8 cellular contexts compared by ENCODE assay signal in the genomic region with DNA sequence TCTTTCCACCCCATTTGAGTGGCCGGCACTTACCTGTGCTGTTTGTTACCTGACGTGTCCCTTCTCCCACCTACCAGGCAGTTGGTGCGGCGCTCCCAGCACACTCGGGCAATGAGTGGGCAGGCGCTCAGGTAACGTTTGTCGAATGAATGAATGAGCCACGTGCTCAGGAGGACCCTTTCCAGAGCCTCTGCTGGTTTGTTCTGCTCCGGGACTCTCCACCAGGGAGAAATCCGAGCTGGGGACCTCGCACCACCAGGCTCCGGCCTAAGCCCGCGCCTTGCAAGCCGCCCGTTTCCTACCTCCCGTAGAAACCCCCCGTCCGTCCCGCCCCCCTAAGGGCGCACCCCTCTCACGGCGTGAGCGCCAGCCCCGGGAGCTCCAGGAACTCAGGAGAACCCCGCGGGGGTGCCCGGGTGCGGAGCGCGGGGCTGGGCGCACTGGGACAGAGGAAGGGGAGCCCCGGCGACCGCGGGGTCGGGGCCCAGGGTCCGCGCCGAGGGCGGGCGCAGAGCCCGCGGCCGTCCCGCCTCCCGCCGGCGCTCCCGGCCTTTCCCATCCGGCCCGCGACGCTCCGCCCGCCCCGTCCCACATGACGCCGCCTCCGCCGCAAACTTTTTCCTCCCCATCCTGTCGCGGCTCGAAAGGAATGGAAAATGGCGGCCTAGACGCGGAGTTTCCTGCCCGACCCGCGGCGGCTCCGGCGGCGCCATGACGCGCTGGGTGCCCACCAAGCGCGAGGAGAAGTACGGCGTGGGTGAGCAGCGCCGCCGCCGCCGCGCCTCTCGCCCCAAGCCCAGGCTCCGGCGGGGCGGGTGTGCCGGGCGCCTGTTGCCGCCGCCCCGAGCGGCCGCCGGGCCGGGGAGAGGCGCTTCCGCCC. TPM values are rescaled to one million over a fixed set of nuclear protein-coding genes. Genes with fewer than 3 reads are reported as not detected.
DNase-seq lines count a peak whose midpoint lies in the region; ATAC-seq and TF ChIP-seq lines count a peak whose summit lies in the region.

A gene (plus strand): TSS at position 622 of the 880 bp plus-strand sequence. CDS start 90 bp downstream, at position 712.

- H3K9me3 ChIP-seq in Caco-2, result no peaks in the 10 kb centered on the region

- no peaks in the 10 kb centered on the region for H3K27me3 Mint-ChIP-seq in Caco-2 (ENCODE audit: insufficient read depth, unreplicated experiment)
- no peaks in the 10 kb centered on the region for H3K27me3 Mint-ChIP-seq in MCF 10A (ENCODE audit: insufficient read depth, unreplicated experiment)

- POLR2A ChIA-PET in Caco-2 (lab: Charles Lee) (no interaction called here), MCF 10A (lab: Yijun Ruan, JAX) (no interaction called here)

- CTCF ChIA-PET in Caco-2 (lab: Charles Lee), result no interaction called here
- CTCF ChIA-PET in MCF 10A (lab: Yijun Ruan, JAX), result interaction anchor here (0.6 kb wide), 2 partner anchors 45 to 496 kb away, joined by 3 read pairs; no protein-coding TSS in a partner anchor

- H3K4me3 Mint-ChIP-seq in Caco-2 (ENCODE audit: unreplicated experiment), result peak within 1 kb of the TSS; percentile 77
- H3K4me3 Mint-ChIP-seq in MCF 10A (ENCODE audit: unreplicated experiment), result peak within 1 kb of the TSS; percentile 92

- no peaks in the 10 kb centered on the region; the same call in 1 of the 2 replicates for H3K36me3 ChIP-seq in Caco-2 (ENCODE audit: control insufficient read depth, insufficient read depth, low read length)
- no peaks in the 10 kb centered on the region for H3K36me3 ChIP-seq in rectal smooth muscle tissue (ENCODE audit: control insufficient read depth, insufficient read depth, low read length)

- H3K4me1 ChIP-seq in Caco-2, result peaks cover 15% of the 10 kb centered on the region; the same call in 1 of the 2 replicates
- H3K4me1 ChIP-seq in rectal smooth muscle tissue (ENCODE audit: control insufficient read depth, insufficient read depth, low read length), result peaks cover 5% of the 10 kb centered on the region

- H3K4me3 ChIP-seq in Caco-2 (ENCODE audit: low read depth, low read length) (peak within 1 kb of the TSS; percentile 77), LNCaP clone FGC (ENCODE audit: low read depth, low read length) (peak within 1 kb of the TSS; percentile 75), rectal smooth muscle tissue (ENCODE audit: low read length) (peak within 1 kb of the TSS; percentile 74)

- TF ChIP-seq CTCF in Caco-2 (IDR thresholded peaks at IDR 0.05; ENCODE audit: insufficient read depth in 1 of 2, low read depth in 1 of 2, low read length in 1 of 2, severe bottlenecking in 1 of 2, unreplicated experiment in 1 of 2) (no peak), LNCaP clone FGC (IDR thresholded peaks at IDR 0.05; ENCODE audit: control insufficient read depth, extremely low read depth, insufficient read depth) (no peak), MCF 10A (IDR thresholded peaks at IDR 0.05; ENCODE audit: unreplicated experiment) (no peak)

- intact Hi-C loops in Caco-2 (cut with micrococcal nuclease; ENCODE audit: unreplicated experiment), result loop anchor here (10.0 kb wide), 1 partner anchor 120 kb away; no protein-coding TSS in a partner anchor
- intact Hi-C loops in MCF 10A (cut with micrococcal nuclease), result loop anchor here (5.0 to 10.0 kb wide), 2 partner anchors 140 to 247 kb away; no protein-coding TSS in a partner anchor

- H3K27me3 ChIP-seq in Caco-2 (replicated peaks; ENCODE audit: control insufficient read depth, insufficient read depth, low read length), result no peaks in the 10 kb centered on the region
- no peaks in the 10 kb centered on the region for H3K27me3 ChIP-seq in rectal smooth muscle tissue (ENCODE audit: control insufficient read depth, insufficient read depth, low read length)

- DNase-seq in Caco-2 (peak; percentile 74 to 82), LNCaP clone FGC (ENCODE audit: low read depth) (no peak), MCF 10A (ENCODE audit: unreplicated experiment) (peak; percentile 74), hippocampal formation (lab: John Stamatoyannopoulos, UW) (peak; percentile 24 to 31), putamen (ENCODE audit: low spot score) (no peak)

- BruUV-seq in Caco-2 (replicated peaks; lab: Mats Ljungman, UMichigan) (no TSS peak), MCF 10A (replicated peaks; lab: Mats Ljungman, UMichigan) (no TSS peak)

- H3K27ac Mint-ChIP-seq in Caco-2 (ENCODE audit: unreplicated experiment), result peak within 1 kb of the TSS; percentile 99
- H3K27ac Mint-ChIP-seq in MCF 10A (ENCODE audit: low read depth, unreplicated experiment), result peak within 1 kb of the TSS; percentile 95

- H3K9me3 Mint-ChIP-seq in Caco-2 (ENCODE audit: unreplicated experiment), result no peaks in the 10 kb centered on the region
- H3K9me3 Mint-ChIP-seq in MCF 10A (ENCODE audit: unreplicated experiment), result no peaks in the 10 kb centered on the region

- H3K4me1 Mint-ChIP-seq in Caco-2 (ENCODE audit: low read depth, unreplicated experiment) (peaks cover 30% of the 10 kb centered on the region), MCF 10A (ENCODE audit: insufficient read depth, unreplicated experiment) (peaks cover 42% of the 10 kb centered on the region)

- H3K9ac ChIP-seq in rectal smooth muscle tissue (ENCODE audit: low read length), result peak within 1 kb of the TSS; percentile 49

- peak within 1 kb of the TSS; percentile 55 for H3K27ac ChIP-seq in rectal smooth muscle tissue (ENCODE audit: low read depth, low read length)

- H3K36me3 Mint-ChIP-seq in Caco-2 (ENCODE audit: insufficient read depth, unreplicated experiment), result peaks cover 30% of the 10 kb centered on the region
- no peaks in the 10 kb centered on the region for H3K36me3 Mint-ChIP-seq in MCF 10A (ENCODE audit: insufficient read depth, unreplicated experiment)

- no peak for ATAC-seq in HG02884 (IDR thresholded peaks at IDR 0.05; ENCODE audit: unreplicated experiment)
- ATAC-seq in GM21737 (IDR thresholded peaks at IDR 0.05; ENCODE audit: unreplicated experiment), result no peak

RNA-seq across cellular contexts. Expression of the gene that starts here (rescaled TPM):
- total RNA-seq in Caco-2 (2022) (82.2 and 83.5 TPM in 2 replicates), MCF 10A (2022) (40.0 and 42.4 TPM in 2 replicates)

Comparison
In these comparisons a context has a peak if more than half of its experiments do, and no peak if none do; other contexts are left out.
1. DNase-seq: peak in Caco-2 (2 of 2), MCF 10A (single experiment) and hippocampal formation (2 of 2); none in LNCaP clone FGC (single experiment) and putamen (single experiment).
2. Peak in every context shown above with its lines, with median percentiles within 50 percentile points of each other: H3K4me3 ChIP-seq.